1 cellular context compared by ENCODE assay signal in the genomic region with DNA sequence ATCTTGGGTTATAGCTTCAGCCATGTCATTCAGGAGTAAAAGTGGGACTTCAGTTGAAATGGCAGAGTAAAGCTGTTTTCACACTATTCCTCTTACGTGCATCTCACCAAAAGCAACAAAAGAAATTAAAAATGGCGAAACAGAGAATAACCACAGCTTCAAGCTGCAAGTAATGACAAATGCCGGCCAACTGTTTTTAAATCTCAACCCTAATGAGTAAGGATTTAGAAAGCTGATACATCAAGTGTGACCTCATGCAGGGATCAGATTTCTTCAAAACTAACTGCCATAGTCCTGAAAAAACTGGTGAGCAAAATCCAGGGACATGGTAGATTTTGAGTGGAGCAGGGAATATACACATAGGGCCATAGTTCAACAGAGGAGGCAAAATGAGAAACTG.
TF ChIP-seq lines count a peak whose summit lies in the region.

No MANE protein-coding gene starts in this region.

TF ChIP-seq in IMR-90, 13 proteins besides CTCF, POLR2A, EP300 and RAD21:
- TF ChIP-seq, protein P1, sequence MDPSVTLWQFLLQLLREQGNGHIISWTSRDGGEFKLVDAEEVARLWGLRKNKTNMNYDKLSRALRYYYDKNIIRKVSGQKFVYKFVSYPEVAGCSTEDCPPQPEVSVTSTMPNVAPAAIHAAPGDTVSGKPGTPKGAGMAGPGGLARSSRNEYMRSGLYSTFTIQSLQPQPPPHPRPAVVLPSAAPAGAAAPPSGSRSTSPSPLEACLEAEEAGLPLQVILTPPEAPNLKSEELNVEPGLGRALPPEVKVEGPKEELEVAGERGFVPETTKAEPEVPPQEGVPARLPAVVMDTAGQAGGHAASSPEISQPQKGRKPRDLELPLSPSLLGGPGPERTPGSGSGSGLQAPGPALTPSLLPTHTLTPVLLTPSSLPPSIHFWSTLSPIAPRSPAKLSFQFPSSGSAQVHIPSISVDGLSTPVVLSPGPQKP (IDR thresholded peaks at IDR 0.05; ENCODE audit: borderline replicate concordance, low read depth, low read length) = no peak
- no peak for TF ChIP-seq MAFK (IDR thresholded peaks at IDR 0.05; ENCODE audit: low read depth, low read length)
- TF ChIP-seq CHD1 (IDR thresholded peaks at IDR 0.05; ENCODE audit: low read depth, low read length) = no peak
- no peak for TF ChIP-seq NFE2L2 (IDR thresholded peaks at IDR 0.05; ENCODE audit: low read depth, low read length)
- TF ChIP-seq CEBPB (IDR thresholded peaks at IDR 0.05; ENCODE audit: low read depth, low read length) = no peak
- no peak for TF ChIP-seq MAZ (IDR thresholded peaks at IDR 0.05; ENCODE audit: borderline replicate concordance, low read depth, low read length)
- TF ChIP-seq SMC3 (IDR thresholded peaks at IDR 0.05; ENCODE audit: low read depth, low read length) = no peak
- TF ChIP-seq, protein P2, sequence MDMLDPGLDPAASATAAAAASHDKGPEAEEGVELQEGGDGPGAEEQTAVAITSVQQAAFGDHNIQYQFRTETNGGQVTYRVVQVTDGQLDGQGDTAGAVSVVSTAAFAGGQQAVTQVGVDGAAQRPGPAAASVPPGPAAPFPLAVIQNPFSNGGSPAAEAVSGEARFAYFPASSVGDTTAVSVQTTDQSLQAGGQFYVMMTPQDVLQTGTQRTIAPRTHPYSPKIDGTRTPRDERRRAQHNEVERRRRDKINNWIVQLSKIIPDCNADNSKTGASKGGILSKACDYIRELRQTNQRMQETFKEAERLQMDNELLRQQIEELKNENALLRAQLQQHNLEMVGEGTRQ (IDR thresholded peaks at IDR 0.05; ENCODE audit: low read depth, low read length) = no peak
- no peak for TF ChIP-seq FOS (IDR thresholded peaks at IDR 0.05; ENCODE audit: low read depth, low read length)
- no peak for TF ChIP-seq MXI1 (IDR thresholded peaks at IDR 0.05; ENCODE audit: borderline replicate concordance, low read depth, low read length)
